1 cellular context compared by ENCODE assay signal in genomic region chr19:48397636-48398328, GRCh38.
TF ChIP-seq lines count a peak whose summit lies in the region.

No MANE protein-coding gene starts in this region.

TF ChIP-seq in H1, 55 proteins besides CTCF, POLR2A, EP300 and RAD21:
- TF ChIP-seq RNF2 (IDR thresholded peaks at IDR 0.05; ENCODE audit: borderline replicate concordance, low read depth, low read length, missing control alignments, poor library complexity, severe bottlenecking) (no peak), CTBP2 (IDR thresholded peaks at IDR 0.05; ENCODE audit: borderline replicate concordance, insufficient read depth, insufficient read length, low read length) (no peak), ATF3 (IDR thresholded peaks at IDR 0.05; ENCODE audit: insufficient read depth, low read depth, low read length) (no peak), MAFK (IDR thresholded peaks at IDR 0.05; ENCODE audit: low read depth, low read length) (no peak), JUND (IDR thresholded peaks at IDR 0.05; ENCODE audit: low read length) (no peak), TCF12 (IDR thresholded peaks at IDR 0.05; ENCODE audit: low read depth, low read length) (no peak), BRCA1 (IDR thresholded peaks at IDR 0.05; ENCODE audit: low read depth, low read length) (no peak), BACH1 (IDR thresholded peaks at IDR 0.05; ENCODE audit: low read length) (no peak), HDAC6 (IDR thresholded peaks at IDR 0.05; ENCODE audit: low read depth, low read length) (no peak), RXRA (IDR thresholded peaks at IDR 0.05; ENCODE audit: insufficient read depth, low read depth, low read length) (no peak), CEBPB (IDR thresholded peaks at IDR 0.05; ENCODE audit: low read depth, low read length) (no peak), ZNF274 (IDR thresholded peaks at IDR 0.05; ENCODE audit: borderline replicate concordance, extremely low read depth, low read length) (no peak), HDAC2 (IDR thresholded peaks at IDR 0.05; ENCODE audit: borderline replicate concordance in 1 of 2, low read depth in 2 of 2, low read length in 2 of 2) (no peak), SP2 (IDR thresholded peaks at IDR 0.05; ENCODE audit: low read length) (no peak), CHD2 (IDR thresholded peaks at IDR 0.05; ENCODE audit: low read length) (no peak), KDM1A (IDR thresholded peaks at IDR 0.05; ENCODE audit: borderline replicate concordance, low read length) (no peak), KDM4A (IDR thresholded peaks at IDR 0.05; ENCODE audit: low read depth, low read length, severe bottlenecking) (no peak)
- TF ChIP-seq, protein P1, sequence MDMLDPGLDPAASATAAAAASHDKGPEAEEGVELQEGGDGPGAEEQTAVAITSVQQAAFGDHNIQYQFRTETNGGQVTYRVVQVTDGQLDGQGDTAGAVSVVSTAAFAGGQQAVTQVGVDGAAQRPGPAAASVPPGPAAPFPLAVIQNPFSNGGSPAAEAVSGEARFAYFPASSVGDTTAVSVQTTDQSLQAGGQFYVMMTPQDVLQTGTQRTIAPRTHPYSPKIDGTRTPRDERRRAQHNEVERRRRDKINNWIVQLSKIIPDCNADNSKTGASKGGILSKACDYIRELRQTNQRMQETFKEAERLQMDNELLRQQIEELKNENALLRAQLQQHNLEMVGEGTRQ (IDR thresholded peaks at IDR 0.05; ENCODE audit: low read length) = no peak
